1 cellular context compared by ENCODE assay signal in genomic region chr17:74305865-74306654, GRCh38.
TF ChIP-seq lines count a peak whose summit lies in the region.

No MANE protein-coding gene starts in this region.

TF ChIP-seq in K562, 482 proteins besides CTCF, POLR2A, EP300 and RAD21:
- TF ChIP-seq ZNF592 (IDR thresholded peaks at IDR 0.05) (no peak), ZMIZ1 (IDR thresholded peaks at IDR 0.05; ENCODE audit: low read depth in 2 of 2, low read length in 2 of 2) (no peak), ZFPM2 (CRISPR knock-in tag; IDR thresholded peaks at IDR 0.05) (no peak), MTA3 (IDR thresholded peaks at IDR 0.05; ENCODE audit: borderline replicate concordance) (no peak), HMGN3 (IDR thresholded peaks at IDR 0.05; ENCODE audit: borderline replicate concordance, extremely low read depth, insufficient read length, low read depth, low read length) (no peak), CTCFL (IDR thresholded peaks at IDR 0.05; ENCODE audit: borderline replicate concordance, insufficient read depth, low read depth, low read length, poor library complexity, severe bottlenecking) (no peak), RCOR1 (IDR thresholded peaks at IDR 0.05; ENCODE audit: borderline replicate concordance in 1 of 2, low read depth in 2 of 2, low read length in 2 of 2) (no peak), POLR2B (IDR thresholded peaks at IDR 0.05; ENCODE audit: low read depth, partially characterized antibody) (no peak), RUNX1 (IDR thresholded peaks at IDR 0.05; ENCODE audit: low read depth) (no peak), TAF7 (tag; IDR thresholded peaks at IDR 0.05) (no peak), PML (IDR thresholded peaks at IDR 0.05; ENCODE audit: low read length) (no peak), POLR2AphosphoS2 (IDR thresholded peaks at IDR 0.05; ENCODE audit: low read length) (no peak), SMAD3 (CRISPR knock-in tag; conservative IDR thresholded peaks at IDR 0.05) (no peak)
